Comparison of ENCODE assay signal across 16 cellular contexts in genomic region chrX:151543706-151544105, GRCh38. TPM values are rescaled to one million over a fixed set of nuclear protein-coding genes. Genes with fewer than 3 reads are reported as not detected.
A peak's percentile ranks its signal among the peaks of the same experiment; 100 is the strongest.
DNase-seq lines count a peak whose midpoint lies in the region; ATAC-seq, FAIRE-seq and TF ChIP-seq lines count a peak whose summit lies in the region.
"Had no signal": no experiment of that assay in that cellular context is flagged by ENCODE, and none has a peak within 500 bp of the region (broad histone marks: within the 10 kb centered on the region; RNA-seq: fewer than 3 reads in every experiment).

No MANE protein-coding gene starts in this region.

- H3K9me3 ChIP-seq in HepG2 (ENCODE audit: low read length): no peaks in the 10 kb centered on the region
- H3K9me3 ChIP-seq in right lobe of liver: no peaks in the 10 kb centered on the region
- H3K9me3 ChIP-seq: BE2C, tibial nerve had no signal

- BruUV-seq in HepG2 (replicated peaks; lab: Mats Ljungman, UMichigan): no TSS peak

- FAIRE-seq in HepG2 (lab: Jason Lieb, UNC) (peak; percentile 86), RCC 7860 (lab: Jason Lieb, UNC) (no peak)

- TF ChIP-seq RAD21 in HepG2 (CRISPR knock-in tag; IDR thresholded peaks at IDR 0.05): no peak

- TF ChIP-seq EP300 in HepG2 (IDR thresholded peaks at IDR 0.05; ENCODE audit: low read depth in 2 of 2, low read length in 2 of 2) (no peak), HepG2 (CRISPR knock-in tag; IDR thresholded peaks at IDR 0.05; ENCODE audit: borderline replicate concordance) (no peak)

- H3K27me3 ChIP-seq in HepG2 (ENCODE audit: control insufficient read depth in 1 of 2, insufficient read depth in 2 of 2, low read length in 2 of 2): no peaks in the 10 kb centered on the region
- H3K27me3 ChIP-seq in right lobe of liver: no peaks in the 10 kb centered on the region
- H3K27me3 ChIP-seq: BE2C, tibial nerve had no signal

- 33% methylated on average over 1 of the region's 2 CpGs for WGBS in HepG2 (ENCODE audit: low lambda C conversion rate)
- 24% methylated on average over 2 of the region's 2 CpGs for WGBS in right lobe of liver (ENCODE audit: insufficient coverage, low coverage, low lambda C conversion rate, missing lambda C conversion rate)

- H3K36me3 ChIP-seq in HepG2 (replicated peaks in 1 of 2; ENCODE audit: control insufficient read depth in 1 of 2, insufficient read depth in 2 of 2, low read length in 2 of 2) (no peaks in the 10 kb centered on the region), right lobe of liver (no peaks in the 10 kb centered on the region)
- H3K36me3 ChIP-seq: BE2C, tibial nerve had no signal

- DNase-seq in HepG2 (ENCODE audit: low spot score) (peak; percentile 73), right lobe of liver (no peak), RPMI8226 (peak; percentile 2), coronary artery (ENCODE audit: low spot score) (no peak), NCI-H1105 (lab: John Stamatoyannopoulos, UW) (no peak), RCC 7860 (ENCODE audit: low spot score) (no peak)
- DNase-seq in effector CD8-positive, alpha-beta T cell (lab: John Stamatoyannopoulos, UW): no peak
- DNase-seq: activated B cell treated with CpG ODN at 0.5 μM for 24 hours; BE2C; kidney glomerular epithelial cell; naive thymus-derived CD8-positive, alpha-beta T cell had no signal

- ATAC-seq in HepG2 (peak; percentile 92), right lobe of liver (no peak), GM21786 (IDR thresholded peaks at IDR 0.05; ENCODE audit: unreplicated experiment) (peak; percentile 81)
- ATAC-seq: activated T-helper 17 cell treated with anti-CD3 and anti-CD28 coated beads, Interleukin-2, amount 50 U/mL, for 72 hours; naive thymus-derived CD8-positive, alpha-beta T cell; sciatic nerve had no signal

- POLR2A ChIA-PET in HepG2 (lab: Yijun Ruan, JAX): interaction anchor here (1.0 to 1.9 kb wide), 3 partner anchors 10 to 146 kb away, joined by 3 to 18 read pairs (median 6); partner anchors contain the start of gene VMA21

- 0 out of 2 replicates have a peak overlapping the region, but pooled peaks have one; percentile 43 for H3K9ac ChIP-seq in HepG2 (ENCODE audit: insufficient read depth, low read depth, low read length)

- CTCF ChIA-PET in HepG2 (lab: Yijun Ruan, JAX; ENCODE audit: low intra/inter-chr PET ratio, low total read pairs): no interaction called here

- intact Hi-C loops in HepG2 (cut with micrococcal nuclease; ENCODE audit: unreplicated experiment) (no loop called here), right lobe of liver (cut with DNase I) (no loop called here)

- in situ Hi-C loops in HepG2 (cut with HindIII; ENCODE audit: extremely low pct_ligation_motif_present, low pct_unique_long_range_greater_than_20kb): no loop called here

- TF ChIP-seq CTCF in HepG2 (CRISPR knock-in tag; IDR thresholded peaks at IDR 0.05) (no peak), right lobe of liver (IDR thresholded peaks at IDR 0.05) (no peak), coronary artery (IDR thresholded peaks at IDR 0.05) (no peak)

- peak overlapping the region; percentile 7; the same call in 1 of the 2 replicates for H3K4me2 ChIP-seq in HepG2 (ENCODE audit: low read depth, low read length)

- H2AFZ ChIP-seq in HepG2 (ENCODE audit: low read length): no peak overlapping the region

- no peak for TF ChIP-seq POLR2A in HepG2 (IDR thresholded peaks at IDR 0.05; ENCODE audit: insufficient read depth in 1 of 2, low read depth in 2 of 2, low read length in 2 of 2)
- no peak for TF ChIP-seq POLR2A in right lobe of liver (IDR thresholded peaks at IDR 0.05)

- H4K20me1 ChIP-seq in HepG2 (ENCODE audit: insufficient read depth, low read length): no peaks in the 10 kb centered on the region

- no peaks in the 10 kb centered on the region for H3K79me2 ChIP-seq in HepG2 (ENCODE audit: insufficient read depth, low read length)

- H3K4me1 ChIP-seq in HepG2 (ENCODE audit: insufficient read depth, low read length) (peaks cover 14% of the 10 kb centered on the region), right lobe of liver (no peaks in the 10 kb centered on the region)
- H3K4me1 ChIP-seq: BE2C, tibial nerve had no signal

- H3K27ac ChIP-seq in HepG2 (ENCODE audit: extremely low read length, insufficient read depth, low read length) (peak overlapping the region; percentile 74), right lobe of liver (no peak overlapping the region), coronary artery (no peak overlapping the region)
- H3K27ac ChIP-seq: tibial nerve had no signal

- H3K4me3 ChIP-seq in HepG2 (replicated peaks in 1 of 3; ENCODE audit: insufficient read depth in 1 of 3, low read depth in 2 of 3, low read length in 3 of 3): no peak overlapping the region
- H3K4me3 ChIP-seq in right lobe of liver: no peak overlapping the region
- H3K4me3 ChIP-seq in coronary artery: no peak overlapping the region
- H3K4me3 ChIP-seq: tibial nerve had no signal

TF ChIP-seq in HepG2, 621 proteins besides CTCF, POLR2A, EP300 and RAD21:
- TF ChIP-seq MED1 (CRISPR knock-in tag; IDR thresholded peaks at IDR 0.05): peak; percentile 14; the same call in 1 of the 2 replicates
- 0 out of 2 replicates have a peak, but pooled peaks have one; percentile 17 for TF ChIP-seq ZNF263 (CRISPR knock-in tag; IDR thresholded peaks at IDR 0.05)
- peak; percentile 80 for TF ChIP-seq DRAP1 (CRISPR knock-in tag; IDR thresholded peaks at IDR 0.05)
- TF ChIP-seq CSRNP2 (CRISPR knock-in tag; conservative IDR thresholded peaks at IDR 0.05; ENCODE audit: low read depth): no peak
- peak; percentile 100 for TF ChIP-seq TP53 (CRISPR knock-in tag; conservative IDR thresholded peaks at IDR 0.05)
- TF ChIP-seq CEBPG (CRISPR knock-in tag; IDR thresholded peaks at IDR 0.05): peak; percentile 44; the same call in 1 of the 2 replicates
- TF ChIP-seq SAP130 (CRISPR knock-in tag; IDR thresholded peaks at IDR 0.05; ENCODE audit: low read depth): peak; percentile 20; the same call in 1 of the 2 replicates
- TF ChIP-seq U2AF1 (optimal IDR thresholded peaks at IDR 0.05; ENCODE audit: low read depth, low read length): no peak

RNA-seq across cellular contexts. Expression of gene PASD1, which starts 19.8 kb away (rescaled TPM):
- total RNA-seq in HepG2 (2016; rRNA removed; fragmentation: Illumina TruSeq; extraction: Trizol) (not detected in 2 replicates), right lobe of liver (not detected)
- total RNA-seq in HepG2 (2016; cell fraction: cytosol; rRNA removed; fragmentation: Illumina TruSeq; extraction: Trizol; ENCODE audit: low read depth): not detected in 2 replicates
- not detected in 2 replicates for total RNA-seq in HepG2 (2016; cell fraction: insoluble cytoplasmic fraction; rRNA removed; fragmentation: Illumina TruSeq; extraction: Trizol)
- not detected in 2 replicates for total RNA-seq in HepG2 (2016; cell fraction: membrane; rRNA removed; fragmentation: Illumina TruSeq; extraction: Trizol)
- not detected in 2 replicates for total RNA-seq in HepG2 (2016; cell fraction: nucleus; rRNA removed; fragmentation: Illumina TruSeq; extraction: Trizol)
- not detected in 2 replicates for polyA plus RNA-seq in HepG2 (2011; rRNA removed)
- not detected in 2 replicates for polyA plus RNA-seq in HepG2 (2011; cell fraction: cytosol; rRNA removed)
- not detected in 2 replicates for polyA plus RNA-seq in HepG2 (2011; cell fraction: nucleus; rRNA removed)
- polyA plus RNA-seq in HepG2 (2012): not detected in 2 replicates
- not detected in 2 replicates for polyA plus RNA-seq in HepG2 (2016; cell fraction: cytosol; fragmentation: Illumina TruSeq; extraction: Trizol; ENCODE audit: low read depth)
- not detected in 2 replicates for polyA plus RNA-seq in HepG2 (2016; cell fraction: insoluble cytoplasmic fraction; fragmentation: Illumina TruSeq; extraction: Trizol; ENCODE audit: low read depth)
- not detected in 2 replicates for polyA plus RNA-seq in HepG2 (2016; cell fraction: membrane; fragmentation: Illumina TruSeq; extraction: Trizol; ENCODE audit: low read depth)
- polyA plus RNA-seq in HepG2 (2016; cell fraction: nucleus; fragmentation: Illumina TruSeq; extraction: Trizol; ENCODE audit: insufficient read depth, low read depth): not detected in 2 replicates
- 0.10 TPM in 1 of 2 replicates, not detected in the other for polyA minus RNA-seq in HepG2 (2011; rRNA and poly(A)+ RNA removed; ENCODE audit: low replicate concordance)
- not detected in 2 replicates for polyA minus RNA-seq in HepG2 (2011; cell fraction: cytosol; rRNA and poly(A)+ RNA removed)
- not detected in 2 replicates for polyA minus RNA-seq in HepG2 (2011; cell fraction: nucleus; rRNA and poly(A)+ RNA removed)
- total RNA-seq: activated B cell treated with CpG ODN at 0.5 μM for 24 hours; activated T-helper 17 cell treated with anti-CD3 and anti-CD28 coated beads, Interleukin-2, amount 50 U/mL, for 72 hours; fibroblast of lung; naive thymus-derived CD8-positive, alpha-beta T cell; sciatic nerve; tibial nerve had no signal
- polyA plus RNA-seq: fibroblast of lung; naive thymus-derived CD8-positive, alpha-beta T cell had no signal

Comparison
In these comparisons a context has a peak if more than half of its experiments do, and no peak if none do; other contexts are left out.
1. ATAC-seq: peak in HepG2 (single experiment) and GM21786 (single experiment); none in right lobe of liver (0 of 4).
2. DNase-seq: peak in HepG2 (single experiment) and RPMI8226 (single experiment); none in right lobe of liver (0 of 3), coronary artery (single experiment), effector CD8-positive, alpha-beta T cell (single experiment), NCI-H1105 (single experiment) and RCC 7860 (single experiment).